Comparison of ENCODE assay signal across 8 cellular contexts in the genomic region with DNA sequence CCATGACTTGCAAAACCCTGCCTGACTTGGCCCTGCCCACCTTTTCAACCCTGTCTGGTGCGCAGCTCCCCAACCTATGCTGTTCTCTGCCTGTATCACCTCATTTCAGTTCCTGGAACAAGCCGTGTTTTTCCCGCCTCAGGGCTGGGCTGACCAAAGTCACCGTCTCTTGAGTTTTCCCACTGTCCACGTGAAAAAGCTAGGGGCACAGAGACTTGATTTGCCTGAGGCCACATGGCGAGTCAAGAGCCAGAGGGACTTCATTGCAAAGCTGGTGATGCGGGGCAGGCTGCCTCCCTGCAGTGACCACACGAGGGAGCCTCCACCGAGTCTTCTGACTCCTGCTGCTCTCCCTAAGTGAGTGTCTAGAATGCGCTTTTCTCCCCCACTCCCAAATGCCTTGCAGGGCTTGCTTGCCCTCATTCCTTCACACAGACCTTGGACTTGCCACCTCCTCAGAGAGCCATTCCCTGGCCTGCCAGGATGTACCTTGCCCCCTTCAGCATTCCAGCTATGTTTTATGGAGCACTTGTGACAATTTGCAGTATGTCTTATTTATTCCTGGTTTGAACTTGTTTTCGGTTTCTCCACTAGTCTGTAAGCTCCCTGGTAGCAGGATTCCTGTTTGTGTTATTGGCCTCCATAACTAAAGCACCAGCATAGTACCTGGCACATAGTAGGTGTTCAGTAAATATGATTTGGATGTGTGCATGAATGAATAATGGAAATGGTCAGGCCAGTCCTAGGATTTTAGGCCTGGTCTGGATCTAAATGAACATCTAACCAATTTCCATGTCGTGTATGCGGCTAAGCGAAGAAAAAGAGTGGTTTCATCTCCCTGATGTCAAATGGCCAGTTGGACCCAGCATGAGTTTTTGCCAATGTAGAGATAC.
DNase-seq lines count a peak whose midpoint lies in the region; ATAC-seq, FAIRE-seq and TF ChIP-seq lines count a peak whose summit lies in the region.

No MANE protein-coding gene starts in this region.

- POLR2A ChIA-PET in activated naive CD8-positive, alpha-beta T cell treated with anti-CD3 and anti-CD28 coated beads, Interleukin-2, amount 10 ng/mL, durations not matched to agents 7 days and 5 days (lab: Charles Lee) = no interaction called here

- intact Hi-C loops in left ventricle myocardium inferior (cut with micrococcal nuclease) = no loop called here

- H3K36me3 Mint-ChIP-seq in CD4-positive, CD25-positive, alpha-beta regulatory T cell = peaks cover 26% of the 10 kb centered on the region
- H3K36me3 Mint-ChIP-seq in activated naive CD8-positive, alpha-beta T cell treated with anti-CD3 and anti-CD28 coated beads, Interleukin-2, amount 10 ng/mL, durations not matched to agents 7 days and 5 days = no peaks in the 10 kb centered on the region
- H3K36me3 Mint-ChIP-seq in T-helper 2 cell treated with Interferon-gamma antibody and Interleukin-4, amounts not matched to agents 5 μg/mL and 100 μg/mL, for 36 hours (ENCODE audit: low read depth) = no peaks in the 10 kb centered on the region

- H3K4me3 Mint-ChIP-seq in CD4-positive, CD25-positive, alpha-beta regulatory T cell = no peak overlapping the region
- no peak overlapping the region for H3K4me3 Mint-ChIP-seq in activated naive CD8-positive, alpha-beta T cell treated with anti-CD3 and anti-CD28 coated beads, Interleukin-2, amount 10 ng/mL, durations not matched to agents 7 days and 5 days
- no peak overlapping the region for H3K4me3 Mint-ChIP-seq in T-helper 2 cell treated with Interferon-gamma antibody and Interleukin-4, amounts not matched to agents 5 μg/mL and 100 μg/mL, for 36 hours

- H3K27me3 Mint-ChIP-seq in CD4-positive, CD25-positive, alpha-beta regulatory T cell = no peaks in the 10 kb centered on the region
- H3K27me3 Mint-ChIP-seq in activated naive CD8-positive, alpha-beta T cell treated with anti-CD3 and anti-CD28 coated beads, Interleukin-2, amount 10 ng/mL, durations not matched to agents 7 days and 5 days = no peaks in the 10 kb centered on the region
- H3K27me3 Mint-ChIP-seq in T-helper 2 cell treated with Interferon-gamma antibody and Interleukin-4, amounts not matched to agents 5 μg/mL and 100 μg/mL, for 36 hours (ENCODE audit: low read depth) = no peaks in the 10 kb centered on the region

- no peak overlapping the region for H3K4me3 ChIP-seq in CD4-positive, CD25-positive, alpha-beta regulatory T cell (ENCODE audit: low read depth, low read length)
- no peak overlapping the region for H3K4me3 ChIP-seq in left ventricle myocardium inferior

- peak in 1 of 3 donors; percentile 30 for DNase-seq in CD4-positive, CD25-positive, alpha-beta regulatory T cell
- DNase-seq in GM19239 (ENCODE audit: insufficient read length, low spot score) (no peak), NCI-H524 treated with DMSO at 0.1 percent for 48 hours (lab: John Stamatoyannopoulos, UW) (peak; percentile 33), left ventricle myocardium inferior (peak; percentile 44), retina (peak; percentile 50)
- peak; percentile 34 for DNase-seq in activated naive CD8-positive, alpha-beta T cell treated with anti-CD3 and anti-CD28 coated beads, Interleukin-2, amount 10 ng/mL, durations not matched to agents 7 days and 5 days
- no peak for DNase-seq in T-helper 2 cell treated with Interferon-gamma antibody and Interleukin-4, amounts not matched to agents 5 μg/mL and 100 μg/mL, for 36 hours (ENCODE audit: low spot score)
- no peak for DNase-seq in NK-92 treated with Interleukin-12 subunit alpha and Interleukin-12 subunit beta, amount 100 ng/mL, for 24 hours (lab: John Stamatoyannopoulos, UW)

- peak; percentile 79 for TF ChIP-seq CTCF in left ventricle myocardium inferior (IDR thresholded peaks at IDR 0.05; ENCODE audit: borderline replicate concordance)

- H3K27me3 ChIP-seq in CD4-positive, CD25-positive, alpha-beta regulatory T cell (ENCODE audit: control insufficient read depth, insufficient read depth, low read length) = no peaks in the 10 kb centered on the region
- H3K27me3 ChIP-seq in left ventricle myocardium inferior (ENCODE audit: low read depth) = no peaks in the 10 kb centered on the region

- H3K9me3 ChIP-seq in CD4-positive, CD25-positive, alpha-beta regulatory T cell (ENCODE audit: control insufficient read depth in 2 of 2, low read length in 2 of 2) = no peaks in the 10 kb centered on the region
- no peaks in the 10 kb centered on the region for H3K9me3 ChIP-seq in left ventricle myocardium inferior (replicated peaks)

- H3K36me3 ChIP-seq in CD4-positive, CD25-positive, alpha-beta regulatory T cell (ENCODE audit: control insufficient read depth, insufficient read depth, low read length) = no peaks in the 10 kb centered on the region
- no peaks in the 10 kb centered on the region for H3K36me3 ChIP-seq in left ventricle myocardium inferior

- peaks cover 0 to 41% (median 19%) of the 10 kb centered on the region in 4 donors for H3K4me1 Mint-ChIP-seq in CD4-positive, CD25-positive, alpha-beta regulatory T cell
- no peaks in the 10 kb centered on the region for H3K4me1 Mint-ChIP-seq in activated naive CD8-positive, alpha-beta T cell treated with anti-CD3 and anti-CD28 coated beads, Interleukin-2, amount 10 ng/mL, durations not matched to agents 7 days and 5 days
- no peaks in the 10 kb centered on the region for H3K4me1 Mint-ChIP-seq in T-helper 2 cell treated with Interferon-gamma antibody and Interleukin-4, amounts not matched to agents 5 μg/mL and 100 μg/mL, for 36 hours (ENCODE audit: low read depth)

- peak; percentile 31 for FAIRE-seq in GM19239 (lab: Jason Lieb, UNC)

- H3K4me1 ChIP-seq in CD4-positive, CD25-positive, alpha-beta regulatory T cell (ENCODE audit: control insufficient read depth, insufficient read depth, low read length, poor library complexity, severe bottlenecking) = no peaks in the 10 kb centered on the region
- H3K4me1 ChIP-seq in left ventricle myocardium inferior = peaks cover 5% of the 10 kb centered on the region

- peak overlapping the region in 2 of 3 donors; percentile 36 to 44 for H3K27ac Mint-ChIP-seq in CD4-positive, CD25-positive, alpha-beta regulatory T cell
- H3K27ac Mint-ChIP-seq in activated naive CD8-positive, alpha-beta T cell treated with anti-CD3 and anti-CD28 coated beads, Interleukin-2, amount 10 ng/mL, durations not matched to agents 7 days and 5 days = no peak overlapping the region
- no peak overlapping the region for H3K27ac Mint-ChIP-seq in T-helper 2 cell treated with Interferon-gamma antibody and Interleukin-4, amounts not matched to agents 5 μg/mL and 100 μg/mL, for 36 hours

- no peak overlapping the region for H3K27ac ChIP-seq in CD4-positive, CD25-positive, alpha-beta regulatory T cell (ENCODE audit: insufficient read depth, low read length, poor library complexity, severe bottlenecking)
- H3K27ac ChIP-seq in left ventricle myocardium inferior (replicated peaks) = no peak overlapping the region

- no peaks in the 10 kb centered on the region for H3K9me3 Mint-ChIP-seq in CD4-positive, CD25-positive, alpha-beta regulatory T cell
- H3K9me3 Mint-ChIP-seq in activated naive CD8-positive, alpha-beta T cell treated with anti-CD3 and anti-CD28 coated beads, Interleukin-2, amount 10 ng/mL, durations not matched to agents 7 days and 5 days = no peaks in the 10 kb centered on the region
- no peaks in the 10 kb centered on the region for H3K9me3 Mint-ChIP-seq in T-helper 2 cell treated with Interferon-gamma antibody and Interleukin-4, amounts not matched to agents 5 μg/mL and 100 μg/mL, for 36 hours

- no peak for ATAC-seq in CD4-positive, CD25-positive, alpha-beta regulatory T cell (ENCODE audit: low read depth in 2 of 2)
- no peak for ATAC-seq in activated naive CD8-positive, alpha-beta T cell treated with anti-CD3 and anti-CD28 coated beads, Interleukin-2, amount 10 ng/mL, durations not matched to agents 7 days and 5 days (ENCODE audit: low read depth)

Comparison
In these comparisons a context has a peak if more than half of its experiments do, and no peak if none do; other contexts are left out.
1. DNase-seq: peak in NCI-H524 treated with DMSO at 0.1 percent for 48 hours (single experiment), activated naive CD8-positive, alpha-beta T cell treated with anti-CD3 and anti-CD28 coated beads, Interleukin-2, amount 10 ng/mL, durations not matched to agents 7 days and 5 days (single experiment), left ventricle myocardium inferior (single experiment) and retina (single experiment); none in GM19239 (single experiment), T-helper 2 cell treated with Interferon-gamma antibody and Interleukin-4, amounts not matched to agents 5 μg/mL and 100 μg/mL, for 36 hours (single experiment) and NK-92 treated with Interleukin-12 subunit alpha and Interleukin-12 subunit beta, amount 100 ng/mL, for 24 hours (single experiment).
2. H3K27ac Mint-ChIP-seq: peak in CD4-positive, CD25-positive, alpha-beta regulatory T cell (2 of 3); none in activated naive CD8-positive, alpha-beta T cell treated with anti-CD3 and anti-CD28 coated beads, Interleukin-2, amount 10 ng/mL, durations not matched to agents 7 days and 5 days (single experiment) and T-helper 2 cell treated with Interferon-gamma antibody and Interleukin-4, amounts not matched to agents 5 μg/mL and 100 μg/mL, for 36 hours (single experiment).